8 cellular contexts compared by ENCODE assay signal in genomic region chr20:39049684-39050554, GRCh38.
DNase-seq lines count a peak whose midpoint lies in the region; ATAC-seq and TF ChIP-seq lines count a peak whose summit lies in the region.

No MANE protein-coding gene starts in this region.

- H3K27me3 ChIP-seq in HAP-1 (ENCODE audit: low read depth), result no peaks in the 10 kb centered on the region
- H3K27me3 ChIP-seq in hepatocyte, result no peaks in the 10 kb centered on the region

- H3K4me1 ChIP-seq in HAP-1 (peaks cover 9% of the 10 kb centered on the region), hepatocyte (ENCODE audit: insufficient read depth) (no peaks in the 10 kb centered on the region)

- H4K20me1 ChIP-seq in hepatocyte (ENCODE audit: insufficient read depth, poor library complexity, severe bottlenecking), result no peaks in the 10 kb centered on the region

- H3K36me3 ChIP-seq in HAP-1 (replicated peaks), result no peaks in the 10 kb centered on the region
- no peaks in the 10 kb centered on the region for H3K36me3 ChIP-seq in hepatocyte (replicated peaks; ENCODE audit: insufficient read depth, low read depth)

- H2AFZ ChIP-seq in hepatocyte, result peak overlapping the region; percentile 95

- ATAC-seq in HG02623 (IDR thresholded peaks at IDR 0.05; ENCODE audit: unreplicated experiment), result no peak

- H3K9me3 ChIP-seq in HAP-1, result no peaks in the 10 kb centered on the region
- no peaks in the 10 kb centered on the region for H3K9me3 ChIP-seq in hepatocyte (ENCODE audit: low read depth)

- H3K4me3 ChIP-seq in GM12864 (ENCODE audit: low read depth, low read length) (peak overlapping the region; percentile 94), HAP-1 (peak overlapping the region; percentile 49), hepatocyte (peak overlapping the region; percentile 73)

- peak; percentile 99 for TF ChIP-seq CTCF in GM12864 (IDR thresholded peaks at IDR 0.05; ENCODE audit: low read depth, low read length, missing control alignments)
- peak; percentile 100 for TF ChIP-seq CTCF in hepatocyte (IDR thresholded peaks at IDR 0.05; ENCODE audit: poor library complexity)

- peak overlapping the region; percentile 13 for H3K27ac ChIP-seq in hepatocyte

- DNase-seq in GM12864 (ENCODE audit: low read depth) (peak; percentile 22), HAP-1 (ENCODE audit: low spot score in 2 of 2) (peak; percentile 40 to 88), NAMALWA (ENCODE audit: low spot score) (peak; percentile 80), T-helper 2 cell (peak; percentile 64 to 77 (median 66)), anterior cingulate cortex (lab: John Stamatoyannopoulos, UW) (peak in 57 of 58 donors; percentile 27 to 85 (median 64)), hepatocyte (ENCODE audit: low spot score) (peak; percentile 86), retina (peak; percentile 95)

- peak overlapping the region; percentile 92 for H3K4me2 ChIP-seq in hepatocyte

- no peaks in the 10 kb centered on the region for H3K9me2 ChIP-seq in hepatocyte (replicated peaks; ENCODE audit: insufficient read depth)

- in situ Hi-C loops in HAP-1 (cut with MboI; ENCODE audit: low sequenced_read_pairs), result loop anchor here (10.0 kb wide), 1 partner anchor 405 kb away; no protein-coding TSS in a partner anchor

- H3K79me2 ChIP-seq in hepatocyte, result no peaks in the 10 kb centered on the region

- WGBS in hepatocyte (ENCODE audit: low lambda C conversion rate, missing lambda C conversion rate), result 2% methylated on average over 68 of the region's 69 CpGs

Comparison
In these comparisons a context has a peak if more than half of its experiments do, and no peak if none do; other contexts are left out.
1. DNase-seq: peak in every context shown above with its lines; median percentile 95 in retina; 86 in hepatocyte; 80 in NAMALWA; 66 in T-helper 2 cell; 64 in HAP-1; 64 in anterior cingulate cortex; 22 in GM12864.